8 cellular contexts compared by ENCODE assay signal in the genomic region with DNA sequence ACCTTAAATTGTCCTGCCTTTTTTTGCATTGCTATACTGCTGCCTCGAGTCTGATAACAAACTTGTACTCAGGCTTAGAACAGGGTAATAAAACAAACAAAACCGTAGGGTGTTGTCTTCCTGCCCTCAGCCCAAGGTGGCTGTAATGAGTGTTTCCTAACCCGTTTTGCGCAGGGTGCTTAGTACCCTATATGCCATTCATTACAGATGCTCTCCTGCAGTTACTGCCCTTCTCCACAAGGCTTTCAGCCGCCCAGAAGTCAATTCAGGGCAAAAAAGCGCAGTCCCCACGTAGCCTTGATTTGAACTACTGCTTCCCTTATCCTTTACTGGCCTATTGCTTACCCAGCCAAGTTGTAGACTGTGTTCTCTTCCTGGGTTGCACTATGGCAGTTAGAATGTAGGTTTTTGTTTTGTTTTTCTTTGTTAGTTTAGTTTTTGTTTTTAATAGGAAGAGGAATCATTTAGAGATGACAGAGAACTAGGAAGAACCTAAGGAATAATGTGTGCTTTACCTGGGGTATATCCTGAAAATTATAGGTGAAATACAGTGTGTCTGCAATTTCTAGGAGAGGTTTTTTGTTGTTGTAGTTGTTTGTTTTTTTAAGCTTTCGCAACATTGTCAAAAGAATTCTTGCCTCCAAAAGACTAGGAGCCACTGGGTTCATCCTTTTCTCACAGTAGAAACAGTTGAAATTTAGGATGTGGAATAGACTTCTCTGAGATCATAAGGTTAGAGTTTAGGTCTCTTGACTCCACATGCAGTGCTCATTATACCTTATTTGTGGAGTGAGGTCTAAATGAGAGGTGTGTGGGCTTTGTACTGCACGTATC. TPM values are rescaled to one million over a fixed set of nuclear protein-coding genes. Genes with fewer than 3 reads are reported as not detected.
A peak's percentile ranks its signal among the peaks of the same experiment; 100 is the strongest.
DNase-seq lines count a peak whose midpoint lies in the region; ATAC-seq lines count a peak whose summit lies in the region.

No MANE protein-coding gene starts in this region.

- no peak overlapping the region for H3K18ac ChIP-seq in mesenchymal stem cell (ENCODE audit: low read depth in 1 of 2, low read length in 2 of 2)

- WGBS in mesenchymal stem cell: 17% methylated on average over 6 of the region's 9 CpGs

- peaks cover 66% of the 10 kb centered on the region for H3K79me2 ChIP-seq in ACC112 (ENCODE audit: control insufficient read depth, insufficient read depth, low read length, unreplicated experiment)

- no peaks in the 10 kb centered on the region for H3K9me3 Mint-ChIP-seq in activated CD4-positive, alpha-beta T cell treated with anti-CD3 and anti-CD28 coated beads, Interleukin-2, amount 10 ng/mL, durations not matched to agents 24 days and 14 days

- H3K36me3 ChIP-seq in ACC112 (ENCODE audit: insufficient read depth, low read length) (peaks cover 5% of the 10 kb centered on the region; the same call in 1 of the 2 replicates), mesenchymal stem cell (ENCODE audit: control insufficient read depth in 1 of 2, insufficient read depth in 2 of 2, low read depth in 1 of 2, low read length in 2 of 2) (peaks cover 3 to 34% of the 10 kb centered on the region in 2 experiments)

- no peak overlapping the region for H4K8ac ChIP-seq in mesenchymal stem cell (ENCODE audit: low read length)

- no peak overlapping the region for H2AK5ac ChIP-seq in mesenchymal stem cell (ENCODE audit: low read length, severe bottlenecking)

- peak overlapping the region; percentile 97 for H3K27ac Mint-ChIP-seq in activated CD4-positive, alpha-beta T cell treated with anti-CD3 and anti-CD28 coated beads, Interleukin-2, amount 10 ng/mL, durations not matched to agents 24 days and 14 days

- H3K4ac ChIP-seq in mesenchymal stem cell (ENCODE audit: low read depth in 1 of 2, low read length in 2 of 2): no peak overlapping the region

- H2BK12ac ChIP-seq in mesenchymal stem cell (ENCODE audit: low read length in 2 of 2): no peak overlapping the region

- H2BK120ac ChIP-seq in mesenchymal stem cell (ENCODE audit: low read depth, low read length): no peak overlapping the region

- no peak overlapping the region for H2BK5ac ChIP-seq in mesenchymal stem cell (ENCODE audit: low read depth, low read length, poor library complexity, severe bottlenecking)

- peaks cover 42% of the 10 kb centered on the region for H3K4me1 Mint-ChIP-seq in activated CD4-positive, alpha-beta T cell treated with anti-CD3 and anti-CD28 coated beads, Interleukin-2, amount 10 ng/mL, durations not matched to agents 24 days and 14 days

- intact Hi-C loops in activated CD4-positive, alpha-beta T cell treated with anti-CD3 and anti-CD28 coated beads, Interleukin-2, amount 10 ng/mL, durations not matched to agents 24 days and 14 days (cut with micrococcal nuclease): loop anchor here (1.0 to 10.0 kb wide), 6 partner anchors 43 to 453 kb away; partner anchors contain the start of genes CD74, PPARGC1B and TCOF1

- no peak overlapping the region for H3K14ac ChIP-seq in mesenchymal stem cell (ENCODE audit: low read length in 2 of 2)

- H3K23ac ChIP-seq in mesenchymal stem cell (ENCODE audit: low read length in 2 of 2): no peak overlapping the region

- H3K4me2 ChIP-seq in mesenchymal stem cell (ENCODE audit: low read length, poor library complexity, severe bottlenecking): peak overlapping the region; percentile 69

- H3K4me1 ChIP-seq in ACC112 (ENCODE audit: control insufficient read depth, insufficient read depth, low read length, unreplicated experiment) (peaks cover 23% of the 10 kb centered on the region), mesenchymal stem cell (ENCODE audit: control insufficient read depth, insufficient read depth, low read depth, low read length) (peaks cover 4% of the 10 kb centered on the region)

- no peak overlapping the region for H4K91ac ChIP-seq in mesenchymal stem cell (ENCODE audit: low read length)

- H3K9me3 ChIP-seq in mesenchymal stem cell (ENCODE audit: control insufficient read depth, low read length): no peaks in the 10 kb centered on the region

- H3K27me3 ChIP-seq in ACC112 (ENCODE audit: insufficient read depth, low read length): no peaks in the 10 kb centered on the region
- H3K27me3 ChIP-seq in mesenchymal stem cell (ENCODE audit: control insufficient read depth in 1 of 2, insufficient read depth in 1 of 2, low read length in 2 of 2): no peaks in the 10 kb centered on the region

- H3K4me3 ChIP-seq in ACC112 (ENCODE audit: low read depth, low read length): peak overlapping the region; percentile 99
- H3K4me3 ChIP-seq in mesenchymal stem cell (ENCODE audit: insufficient read depth in 1 of 2, low read depth in 1 of 2, low read length in 2 of 2): peak overlapping the region in 1 of 2 experiments; percentile 96

- H3K79me1 ChIP-seq in mesenchymal stem cell (replicated peaks; ENCODE audit: low read length, poor library complexity, severe bottlenecking): peaks cover 16% of the 10 kb centered on the region

- DNase-seq in NCI-H345 (lab: John Stamatoyannopoulos, UW): peak; percentile 29
- DNase-seq in activated CD4-positive, alpha-beta T cell treated with anti-CD3 and anti-CD28 coated beads, Interleukin-2, amount 10 ng/mL, durations not matched to agents 24 days and 14 days: peak; percentile 90
- DNase-seq in ecto neural progenitor cell (ENCODE audit: low spot score): peak; percentile 57
- DNase-seq in mesenchymal stem cell: peak; percentile 86
- peak; percentile 3 to 31 for DNase-seq in stimulated activated CD8-positive, alpha-beta memory T cell treated with anti-CD3 and anti-CD28 coated beads, Interleukin-4, amount 100 ng/mL, for 1 hour (ENCODE audit: low read depth in 2 of 2, low spot score in 1 of 2)

- ATAC-seq in GM18499 (IDR thresholded peaks at IDR 0.05; ENCODE audit: insufficient read depth, unreplicated experiment) (peak; percentile 48), HG02970 (IDR thresholded peaks at IDR 0.05; ENCODE audit: low FRiP score, unreplicated experiment) (peak; percentile 35)

- H3K36me3 Mint-ChIP-seq in activated CD4-positive, alpha-beta T cell treated with anti-CD3 and anti-CD28 coated beads, Interleukin-2, amount 10 ng/mL, durations not matched to agents 24 days and 14 days (ENCODE audit: low read depth): peaks cover 34% of the 10 kb centered on the region

- H3K9ac ChIP-seq in mesenchymal stem cell (ENCODE audit: low read length): peak overlapping the region; percentile 96

- H3K27me3 Mint-ChIP-seq in activated CD4-positive, alpha-beta T cell treated with anti-CD3 and anti-CD28 coated beads, Interleukin-2, amount 10 ng/mL, durations not matched to agents 24 days and 14 days: no peaks in the 10 kb centered on the region

- H3K27ac ChIP-seq in ACC112 (ENCODE audit: low read depth, low read length) (peak overlapping the region; percentile 79), mesenchymal stem cell (ENCODE audit: low read length, poor library complexity, severe bottlenecking) (peak overlapping the region; percentile 10)

- no peak overlapping the region for H2BK15ac ChIP-seq in mesenchymal stem cell (ENCODE audit: low read depth, poor library complexity, severe bottlenecking)

- H2AFZ ChIP-seq in ACC112 (ENCODE audit: low read length, unreplicated experiment) (peak overlapping the region; percentile 70), mesenchymal stem cell (ENCODE audit: low read depth, low read length) (no peak overlapping the region)

- H3K4me3 Mint-ChIP-seq in activated CD4-positive, alpha-beta T cell treated with anti-CD3 and anti-CD28 coated beads, Interleukin-2, amount 10 ng/mL, durations not matched to agents 24 days and 14 days: peak overlapping the region; percentile 86

RNA-seq across cellular contexts. Expression of gene HMGXB3, which starts 1.3 kb away (rescaled TPM):
- 43.1 and 47.8 TPM in 2 replicates for total RNA-seq in activated CD4-positive, alpha-beta T cell treated with anti-CD3 and anti-CD28 coated beads, Interleukin-2, amount 10 ng/mL, durations not matched to agents 24 days and 14 days
- polyA plus RNA-seq in mesenchymal stem cell (2013, experiment 1 of 2): 21.5 TPM
- 20.1 TPM for polyA plus RNA-seq in mesenchymal stem cell (2013, experiment 2 of 2)

RNA-seq across cellular contexts. Expression of gene TIGD6, which starts 1.4 kb away (rescaled TPM):
- total RNA-seq in activated CD4-positive, alpha-beta T cell treated with anti-CD3 and anti-CD28 coated beads, Interleukin-2, amount 10 ng/mL, durations not matched to agents 24 days and 14 days: 2.5 TPM in 2 replicates
- polyA plus RNA-seq in mesenchymal stem cell (2013, experiment 1 of 2): 6.8 TPM
- 7.4 TPM for polyA plus RNA-seq in mesenchymal stem cell (2013, experiment 2 of 2)

RNA-seq across cellular contexts. Expression of gene SLC26A2, which starts 41.3 kb away (rescaled TPM):
- total RNA-seq in activated CD4-positive, alpha-beta T cell treated with anti-CD3 and anti-CD28 coated beads, Interleukin-2, amount 10 ng/mL, durations not matched to agents 24 days and 14 days: 8.3 and 9.0 TPM in 2 replicates
- polyA plus RNA-seq in mesenchymal stem cell (2013, experiment 1 of 2): 11.6 TPM
- 11.9 TPM for polyA plus RNA-seq in mesenchymal stem cell (2013, experiment 2 of 2)

RNA-seq across cellular contexts. Expression of gene PDE6A, which starts 57.3 kb away (rescaled TPM):
- total RNA-seq in activated CD4-positive, alpha-beta T cell treated with anti-CD3 and anti-CD28 coated beads, Interleukin-2, amount 10 ng/mL, durations not matched to agents 24 days and 14 days: not detected in 2 replicates
- polyA plus RNA-seq in mesenchymal stem cell (2013, experiment 1 of 2): 0.01 TPM
- polyA plus RNA-seq in mesenchymal stem cell (2013, experiment 2 of 2): 0.03 TPM

Comparison
In these comparisons a context has a peak if more than half of its experiments do, and no peak if none do; other contexts are left out.
1. DNase-seq: peak in every context shown above with its lines; median percentile 90 in activated CD4-positive, alpha-beta T cell treated with anti-CD3 and anti-CD28 coated beads, Interleukin-2, amount 10 ng/mL, durations not matched to agents 24 days and 14 days; 86 in mesenchymal stem cell; 57 in ecto neural progenitor cell; 29 in NCI-H345; 17 in stimulated activated CD8-positive, alpha-beta memory T cell treated with anti-CD3 and anti-CD28 coated beads, Interleukin-4, amount 100 ng/mL, for 1 hour.